Comparison of ENCODE assay signal across 8 cellular contexts in genomic region chr4:145178740-145179139, GRCh38. TPM values are rescaled to one million over a fixed set of nuclear protein-coding genes. Genes with fewer than 3 reads are reported as not detected.
A peak's percentile ranks its signal among the peaks of the same experiment; 100 is the strongest.
DNase-seq lines count a peak whose midpoint lies in the region; ATAC-seq lines count a peak whose summit lies in the region.

No MANE protein-coding gene starts in this region.

- POLR2A ChIA-PET in activated CD8-positive, alpha-beta T cell treated with anti-CD3 and anti-CD28 coated beads, Interleukin-2, amount 10 ng/mL, durations not matched to agents 7 days and 5 days (lab: Charles Lee): interaction anchor here (0.8 to 3.5 kb wide), 10 partner anchors 9 to 439 kb away, joined by 3 to 27 read pairs (median 4); partner anchors contain the start of genes ABCE1 and ANAPC10

- H3K4me3 ChIP-seq in iPS-11a (ENCODE audit: low read depth, low read length): peak overlapping the region; percentile 91

- H3K9me3 Mint-ChIP-seq in activated CD8-positive, alpha-beta memory T cell treated with anti-CD3 and anti-CD28 coated beads, Interleukin-2, amount 10 ng/mL, durations not matched to agents 7 days and 5 days (ENCODE audit: low read depth): no peaks in the 10 kb centered on the region
- no peaks in the 10 kb centered on the region for H3K9me3 Mint-ChIP-seq in activated CD8-positive, alpha-beta T cell treated with anti-CD3 and anti-CD28 coated beads, Interleukin-2, amount 10 ng/mL, durations not matched to agents 7 days and 5 days (ENCODE audit: insufficient read depth)
- H3K9me3 Mint-ChIP-seq in stimulated activated naive CD8-positive, alpha-beta T cell treated with anti-CD3 and anti-CD28 coated beads, Interleukin-15, Interleukin-2, amounts not matched to agents 100 ng/mL and 50 ng/mL, for 24 hours: peaks cover 8% of the 10 kb centered on the region

- CTCF ChIA-PET in activated CD8-positive, alpha-beta memory T cell treated with anti-CD3 and anti-CD28 coated beads, Interleukin-2, amount 10 ng/mL, durations not matched to agents 7 days and 5 days (lab: Charles Lee): interaction anchor here (0.5 to 3.7 kb wide), 6 partner anchors 46 to 378 kb away, joined by 3 to 17 read pairs (median 3); partner anchors contain the start of genes ABCE1 and ANAPC10
- CTCF ChIA-PET in activated CD8-positive, alpha-beta T cell treated with anti-CD3 and anti-CD28 coated beads, Interleukin-2, amount 10 ng/mL, durations not matched to agents 7 days and 5 days (lab: Charles Lee): interaction anchor here (1.0 to 2.7 kb wide), 5 partner anchors 14 to 438 kb away, joined by 3 to 10 read pairs (median 5); partner anchors contain the start of genes ABCE1 and ANAPC10

- peak overlapping the region; percentile 93 for H3K4me3 Mint-ChIP-seq in activated CD8-positive, alpha-beta memory T cell treated with anti-CD3 and anti-CD28 coated beads, Interleukin-2, amount 10 ng/mL, durations not matched to agents 7 days and 5 days
- H3K4me3 Mint-ChIP-seq in activated CD8-positive, alpha-beta T cell treated with anti-CD3 and anti-CD28 coated beads, Interleukin-2, amount 10 ng/mL, durations not matched to agents 7 days and 5 days: peak overlapping the region; percentile 88
- peak overlapping the region; percentile 90 for H3K4me3 Mint-ChIP-seq in stimulated activated naive CD8-positive, alpha-beta T cell treated with anti-CD3 and anti-CD28 coated beads, Interleukin-15, Interleukin-2, amounts not matched to agents 100 ng/mL and 50 ng/mL, for 24 hours

- H3K36me3 Mint-ChIP-seq in activated CD8-positive, alpha-beta memory T cell treated with anti-CD3 and anti-CD28 coated beads, Interleukin-2, amount 10 ng/mL, durations not matched to agents 7 days and 5 days: peaks cover 27% of the 10 kb centered on the region
- H3K36me3 Mint-ChIP-seq in activated CD8-positive, alpha-beta T cell treated with anti-CD3 and anti-CD28 coated beads, Interleukin-2, amount 10 ng/mL, durations not matched to agents 7 days and 5 days (ENCODE audit: low read depth): peaks cover 15% of the 10 kb centered on the region
- peaks cover 37% of the 10 kb centered on the region for H3K36me3 Mint-ChIP-seq in stimulated activated naive CD8-positive, alpha-beta T cell treated with anti-CD3 and anti-CD28 coated beads, Interleukin-15, Interleukin-2, amounts not matched to agents 100 ng/mL and 50 ng/mL, for 24 hours (ENCODE audit: low read depth)

- DNase-seq in activated CD8-positive, alpha-beta memory T cell treated with anti-CD3 and anti-CD28 coated beads, Interleukin-2, amount 10 ng/mL, durations not matched to agents 7 days and 5 days: peak; percentile 53
- no peak for DNase-seq in activated CD8-positive, alpha-beta memory T cell treated with anti-CD3 and anti-CD28 coated beads for 24 hours
- peak; percentile 35 for DNase-seq in activated CD8-positive, alpha-beta T cell treated with anti-CD3 and anti-CD28 coated beads, Interleukin-2, amount 10 ng/mL, durations not matched to agents 7 days and 5 days
- DNase-seq in NCI-H2171 treated with DMSO at 0.1 percent for 48 hours (lab: John Stamatoyannopoulos, UW): no peak
- DNase-seq in putamen (ENCODE audit: low spot score): no peak
- DNase-seq in COR-L47 (lab: John Stamatoyannopoulos, UW): no peak

- peak overlapping the region; percentile 97 for H3K27ac Mint-ChIP-seq in activated CD8-positive, alpha-beta memory T cell treated with anti-CD3 and anti-CD28 coated beads, Interleukin-2, amount 10 ng/mL, durations not matched to agents 7 days and 5 days
- peak overlapping the region; percentile 93 for H3K27ac Mint-ChIP-seq in activated CD8-positive, alpha-beta T cell treated with anti-CD3 and anti-CD28 coated beads, Interleukin-2, amount 10 ng/mL, durations not matched to agents 7 days and 5 days
- H3K27ac Mint-ChIP-seq in stimulated activated naive CD8-positive, alpha-beta T cell treated with anti-CD3 and anti-CD28 coated beads, Interleukin-15, Interleukin-2, amounts not matched to agents 100 ng/mL and 50 ng/mL, for 24 hours: peak overlapping the region; percentile 91

- peaks cover 40% of the 10 kb centered on the region for H3K4me1 Mint-ChIP-seq in activated CD8-positive, alpha-beta memory T cell treated with anti-CD3 and anti-CD28 coated beads, Interleukin-2, amount 10 ng/mL, durations not matched to agents 7 days and 5 days
- H3K4me1 Mint-ChIP-seq in activated CD8-positive, alpha-beta T cell treated with anti-CD3 and anti-CD28 coated beads, Interleukin-2, amount 10 ng/mL, durations not matched to agents 7 days and 5 days (ENCODE audit: low read depth): peaks cover 45% of the 10 kb centered on the region
- peaks cover 52% of the 10 kb centered on the region for H3K4me1 Mint-ChIP-seq in stimulated activated naive CD8-positive, alpha-beta T cell treated with anti-CD3 and anti-CD28 coated beads, Interleukin-15, Interleukin-2, amounts not matched to agents 100 ng/mL and 50 ng/mL, for 24 hours (ENCODE audit: low read depth)

- H3K27me3 Mint-ChIP-seq in activated CD8-positive, alpha-beta memory T cell treated with anti-CD3 and anti-CD28 coated beads, Interleukin-2, amount 10 ng/mL, durations not matched to agents 7 days and 5 days: no peaks in the 10 kb centered on the region
- H3K27me3 Mint-ChIP-seq in activated CD8-positive, alpha-beta T cell treated with anti-CD3 and anti-CD28 coated beads, Interleukin-2, amount 10 ng/mL, durations not matched to agents 7 days and 5 days (ENCODE audit: low read depth): no peaks in the 10 kb centered on the region
- H3K27me3 Mint-ChIP-seq in stimulated activated naive CD8-positive, alpha-beta T cell treated with anti-CD3 and anti-CD28 coated beads, Interleukin-15, Interleukin-2, amounts not matched to agents 100 ng/mL and 50 ng/mL, for 24 hours: no peaks in the 10 kb centered on the region

- no peak for ATAC-seq in activated CD8-positive, alpha-beta memory T cell treated with anti-CD3 and anti-CD28 coated beads, Interleukin-2, amount 10 ng/mL, durations not matched to agents 7 days and 5 days
- no peak for ATAC-seq in activated CD8-positive, alpha-beta T cell treated with anti-CD3 and anti-CD28 coated beads, Interleukin-2, amount 10 ng/mL, durations not matched to agents 7 days and 5 days

RNA-seq across cellular contexts. Expression of gene OTUD4, which starts 1.6 kb away (rescaled TPM):
- total RNA-seq in activated CD8-positive, alpha-beta memory T cell treated with anti-CD3 and anti-CD28 coated beads, Interleukin-2, amount 10 ng/mL, durations not matched to agents 7 days and 5 days: 10 to 100 TPM; 48.9 to 57.8 TPM
- total RNA-seq in activated CD8-positive, alpha-beta T cell treated with anti-CD3 and anti-CD28 coated beads, Interleukin-2, amount 10 ng/mL, durations not matched to agents 7 days and 5 days: 10 to 100 TPM; 39.4 to 43.6 TPM

Comparison
In these comparisons a context has a peak if more than half of its experiments do, and no peak if none do; other contexts are left out.
1. DNase-seq: peak in activated CD8-positive, alpha-beta memory T cell treated with anti-CD3 and anti-CD28 coated beads, Interleukin-2, amount 10 ng/mL, durations not matched to agents 7 days and 5 days (single experiment) and activated CD8-positive, alpha-beta T cell treated with anti-CD3 and anti-CD28 coated beads, Interleukin-2, amount 10 ng/mL, durations not matched to agents 7 days and 5 days (single experiment); none in activated CD8-positive, alpha-beta memory T cell treated with anti-CD3 and anti-CD28 coated beads for 24 hours (single experiment), NCI-H2171 treated with DMSO at 0.1 percent for 48 hours (single experiment), putamen (single experiment) and COR-L47 (single experiment).
2. Peak in every context shown above with its lines, with median percentiles within 50 percentile points of each other: H3K27ac Mint-ChIP-seq and H3K4me3 Mint-ChIP-seq.